1 cellular context compared by ENCODE assay signal in the genomic region with DNA sequence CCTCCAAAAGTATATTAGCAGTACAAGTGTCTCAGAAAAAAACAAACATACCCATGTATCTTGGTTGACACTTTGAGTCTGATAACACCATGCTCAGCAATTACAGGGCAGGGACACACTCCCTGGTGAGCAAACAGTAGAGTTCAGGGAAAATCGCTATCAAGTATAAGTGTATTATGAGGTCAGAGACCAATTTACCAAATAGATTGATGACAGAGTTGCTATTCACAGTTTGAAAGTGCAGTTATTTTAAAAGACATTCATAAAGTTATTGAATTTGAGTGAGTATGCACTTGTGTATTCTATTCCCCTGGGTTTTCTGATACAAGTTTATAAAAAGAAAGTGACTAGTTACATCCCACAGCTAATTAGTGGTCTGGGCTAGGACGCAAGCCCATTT.
TF ChIP-seq lines count a peak whose summit lies in the region.

No MANE protein-coding gene starts in this region.

TF ChIP-seq in K562, 482 proteins besides CTCF, POLR2A, EP300 and RAD21 (continued from another document):
- TF ChIP-seq ZBTB49 (CRISPR knock-in tag; IDR thresholded peaks at IDR 0.05; ENCODE audit: borderline replicate concordance) (no peak), MAFK (IDR thresholded peaks at IDR 0.05; ENCODE audit: low read length) (no peak), DACH1 (IDR thresholded peaks at IDR 0.05; ENCODE audit: partially characterized antibody) (peak; percentile 13), C11orf30 (IDR thresholded peaks at IDR 0.05; ENCODE audit: low read depth) (peak; percentile 45; the same call in 1 of the 2 replicates), JUND (IDR thresholded peaks at IDR 0.05; ENCODE audit: borderline replicate concordance, low read depth, low read length) (no peak), JUND (tag; IDR thresholded peaks at IDR 0.05; ENCODE audit: borderline replicate concordance, low read depth, low read length) (0 out of 3 replicates have a peak, but pooled peaks have one; percentile 9), GTF2A2 (tag; IDR thresholded peaks at IDR 0.05) (no peak), NCOR1 (IDR thresholded peaks at IDR 0.05) (peak; percentile 13; the same call in 1 of the 2 replicates), ZNF316 (IDR thresholded peaks at IDR 0.05) (peak; percentile 60), ELK3 (CRISPR knock-in tag; IDR thresholded peaks at IDR 0.05) (no peak), CREB1 (IDR thresholded peaks at IDR 0.05) (peak; percentile 16; the same call in 1 of the 2 replicates), CREB1 (CRISPR knock-in tag; IDR thresholded peaks at IDR 0.05) (no peak), TSC22D4 (tag; IDR thresholded peaks at IDR 0.05) (no peak), NR2C1 (IDR thresholded peaks at IDR 0.05) (no peak), NR2C1 (tag; IDR thresholded peaks at IDR 0.05) (no peak), ZNF324 (CRISPR knock-in tag; IDR thresholded peaks at IDR 0.05) (no peak), ARNT (IDR thresholded peaks at IDR 0.05) (no peak), PTRF (tag; IDR thresholded peaks at IDR 0.05) (no peak)
- TF ChIP-seq, protein P1, sequence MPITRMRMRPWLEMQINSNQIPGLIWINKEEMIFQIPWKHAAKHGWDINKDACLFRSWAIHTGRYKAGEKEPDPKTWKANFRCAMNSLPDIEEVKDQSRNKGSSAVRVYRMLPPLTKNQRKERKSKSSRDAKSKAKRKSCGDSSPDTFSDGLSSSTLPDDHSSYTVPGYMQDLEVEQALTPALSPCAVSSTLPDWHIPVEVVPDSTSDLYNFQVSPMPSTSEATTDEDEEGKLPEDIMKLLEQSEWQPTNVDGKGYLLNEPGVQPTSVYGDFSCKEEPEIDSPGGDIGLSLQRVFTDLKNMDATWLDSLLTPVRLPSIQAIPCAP (CRISPR knock-in tag; IDR thresholded peaks at IDR 0.05; ENCODE audit: borderline replicate concordance): no peak
- TF ChIP-seq, protein P2, sequence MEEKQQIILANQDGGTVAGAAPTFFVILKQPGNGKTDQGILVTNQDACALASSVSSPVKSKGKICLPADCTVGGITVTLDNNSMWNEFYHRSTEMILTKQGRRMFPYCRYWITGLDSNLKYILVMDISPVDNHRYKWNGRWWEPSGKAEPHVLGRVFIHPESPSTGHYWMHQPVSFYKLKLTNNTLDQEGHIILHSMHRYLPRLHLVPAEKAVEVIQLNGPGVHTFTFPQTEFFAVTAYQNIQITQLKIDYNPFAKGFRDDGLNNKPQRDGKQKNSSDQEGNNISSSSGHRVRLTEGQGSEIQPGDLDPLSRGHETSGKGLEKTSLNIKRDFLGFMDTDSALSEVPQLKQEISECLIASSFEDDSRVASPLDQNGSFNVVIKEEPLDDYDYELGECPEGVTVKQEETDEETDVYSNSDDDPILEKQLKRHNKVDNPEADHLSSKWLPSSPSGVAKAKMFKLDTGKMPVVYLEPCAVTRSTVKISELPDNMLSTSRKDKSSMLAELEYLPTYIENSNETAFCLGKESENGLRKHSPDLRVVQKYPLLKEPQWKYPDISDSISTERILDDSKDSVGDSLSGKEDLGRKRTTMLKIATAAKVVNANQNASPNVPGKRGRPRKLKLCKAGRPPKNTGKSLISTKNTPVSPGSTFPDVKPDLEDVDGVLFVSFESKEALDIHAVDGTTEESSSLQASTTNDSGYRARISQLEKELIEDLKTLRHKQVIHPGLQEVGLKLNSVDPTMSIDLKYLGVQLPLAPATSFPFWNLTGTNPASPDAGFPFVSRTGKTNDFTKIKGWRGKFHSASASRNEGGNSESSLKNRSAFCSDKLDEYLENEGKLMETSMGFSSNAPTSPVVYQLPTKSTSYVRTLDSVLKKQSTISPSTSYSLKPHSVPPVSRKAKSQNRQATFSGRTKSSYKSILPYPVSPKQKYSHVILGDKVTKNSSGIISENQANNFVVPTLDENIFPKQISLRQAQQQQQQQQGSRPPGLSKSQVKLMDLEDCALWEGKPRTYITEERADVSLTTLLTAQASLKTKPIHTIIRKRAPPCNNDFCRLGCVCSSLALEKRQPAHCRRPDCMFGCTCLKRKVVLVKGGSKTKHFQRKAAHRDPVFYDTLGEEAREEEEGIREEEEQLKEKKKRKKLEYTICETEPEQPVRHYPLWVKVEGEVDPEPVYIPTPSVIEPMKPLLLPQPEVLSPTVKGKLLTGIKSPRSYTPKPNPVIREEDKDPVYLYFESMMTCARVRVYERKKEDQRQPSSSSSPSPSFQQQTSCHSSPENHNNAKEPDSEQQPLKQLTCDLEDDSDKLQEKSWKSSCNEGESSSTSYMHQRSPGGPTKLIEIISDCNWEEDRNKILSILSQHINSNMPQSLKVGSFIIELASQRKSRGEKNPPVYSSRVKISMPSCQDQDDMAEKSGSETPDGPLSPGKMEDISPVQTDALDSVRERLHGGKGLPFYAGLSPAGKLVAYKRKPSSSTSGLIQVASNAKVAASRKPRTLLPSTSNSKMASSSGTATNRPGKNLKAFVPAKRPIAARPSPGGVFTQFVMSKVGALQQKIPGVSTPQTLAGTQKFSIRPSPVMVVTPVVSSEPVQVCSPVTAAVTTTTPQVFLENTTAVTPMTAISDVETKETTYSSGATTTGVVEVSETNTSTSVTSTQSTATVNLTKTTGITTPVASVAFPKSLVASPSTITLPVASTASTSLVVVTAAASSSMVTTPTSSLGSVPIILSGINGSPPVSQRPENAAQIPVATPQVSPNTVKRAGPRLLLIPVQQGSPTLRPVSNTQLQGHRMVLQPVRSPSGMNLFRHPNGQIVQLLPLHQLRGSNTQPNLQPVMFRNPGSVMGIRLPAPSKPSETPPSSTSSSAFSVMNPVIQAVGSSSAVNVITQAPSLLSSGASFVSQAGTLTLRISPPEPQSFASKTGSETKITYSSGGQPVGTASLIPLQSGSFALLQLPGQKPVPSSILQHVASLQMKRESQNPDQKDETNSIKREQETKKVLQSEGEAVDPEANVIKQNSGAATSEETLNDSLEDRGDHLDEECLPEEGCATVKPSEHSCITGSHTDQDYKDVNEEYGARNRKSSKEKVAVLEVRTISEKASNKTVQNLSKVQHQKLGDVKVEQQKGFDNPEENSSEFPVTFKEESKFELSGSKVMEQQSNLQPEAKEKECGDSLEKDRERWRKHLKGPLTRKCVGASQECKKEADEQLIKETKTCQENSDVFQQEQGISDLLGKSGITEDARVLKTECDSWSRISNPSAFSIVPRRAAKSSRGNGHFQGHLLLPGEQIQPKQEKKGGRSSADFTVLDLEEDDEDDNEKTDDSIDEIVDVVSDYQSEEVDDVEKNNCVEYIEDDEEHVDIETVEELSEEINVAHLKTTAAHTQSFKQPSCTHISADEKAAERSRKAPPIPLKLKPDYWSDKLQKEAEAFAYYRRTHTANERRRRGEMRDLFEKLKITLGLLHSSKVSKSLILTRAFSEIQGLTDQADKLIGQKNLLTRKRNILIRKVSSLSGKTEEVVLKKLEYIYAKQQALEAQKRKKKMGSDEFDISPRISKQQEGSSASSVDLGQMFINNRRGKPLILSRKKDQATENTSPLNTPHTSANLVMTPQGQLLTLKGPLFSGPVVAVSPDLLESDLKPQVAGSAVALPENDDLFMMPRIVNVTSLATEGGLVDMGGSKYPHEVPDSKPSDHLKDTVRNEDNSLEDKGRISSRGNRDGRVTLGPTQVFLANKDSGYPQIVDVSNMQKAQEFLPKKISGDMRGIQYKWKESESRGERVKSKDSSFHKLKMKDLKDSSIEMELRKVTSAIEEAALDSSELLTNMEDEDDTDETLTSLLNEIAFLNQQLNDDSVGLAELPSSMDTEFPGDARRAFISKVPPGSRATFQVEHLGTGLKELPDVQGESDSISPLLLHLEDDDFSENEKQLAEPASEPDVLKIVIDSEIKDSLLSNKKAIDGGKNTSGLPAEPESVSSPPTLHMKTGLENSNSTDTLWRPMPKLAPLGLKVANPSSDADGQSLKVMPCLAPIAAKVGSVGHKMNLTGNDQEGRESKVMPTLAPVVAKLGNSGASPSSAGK (IDR thresholded peaks at IDR 0.05): no peak
- TF ChIP-seq, protein P3, sequence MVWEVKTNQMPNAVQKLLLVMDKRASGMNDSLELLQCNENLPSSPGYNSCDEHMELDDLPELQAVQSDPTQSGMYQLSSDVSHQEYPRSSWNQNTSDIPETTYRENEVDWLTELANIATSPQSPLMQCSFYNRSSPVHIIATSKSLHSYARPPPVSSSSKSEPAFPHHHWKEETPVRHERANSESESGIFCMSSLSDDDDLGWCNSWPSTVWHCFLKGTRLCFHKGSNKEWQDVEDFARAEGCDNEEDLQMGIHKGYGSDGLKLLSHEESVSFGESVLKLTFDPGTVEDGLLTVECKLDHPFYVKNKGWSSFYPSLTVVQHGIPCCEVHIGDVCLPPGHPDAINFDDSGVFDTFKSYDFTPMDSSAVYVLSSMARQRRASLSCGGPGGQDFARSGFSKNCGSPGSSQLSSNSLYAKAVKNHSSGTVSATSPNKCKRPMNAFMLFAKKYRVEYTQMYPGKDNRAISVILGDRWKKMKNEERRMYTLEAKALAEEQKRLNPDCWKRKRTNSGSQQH (CRISPR knock-in tag; IDR thresholded peaks at IDR 0.05): no peak
- TF ChIP-seq, protein P4, sequence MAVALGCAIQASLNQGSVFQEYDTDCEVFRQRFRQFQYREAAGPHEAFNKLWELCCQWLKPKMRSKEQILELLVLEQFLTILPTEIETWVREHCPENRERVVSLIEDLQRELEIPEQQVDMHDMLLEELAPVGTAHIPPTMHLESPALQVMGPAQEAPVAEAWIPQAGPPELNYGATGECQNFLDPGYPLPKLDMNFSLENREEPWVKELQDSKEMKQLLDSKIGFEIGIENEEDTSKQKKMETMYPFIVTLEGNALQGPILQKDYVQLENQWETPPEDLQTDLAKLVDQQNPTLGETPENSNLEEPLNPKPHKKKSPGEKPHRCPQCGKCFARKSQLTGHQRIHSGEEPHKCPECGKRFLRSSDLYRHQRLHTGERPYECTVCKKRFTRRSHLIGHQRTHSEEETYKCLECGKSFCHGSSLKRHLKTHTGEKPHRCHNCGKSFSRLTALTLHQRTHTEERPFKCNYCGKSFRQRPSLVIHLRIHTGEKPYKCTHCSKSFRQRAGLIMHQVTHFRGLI (CRISPR knock-in tag; IDR thresholded peaks at IDR 0.05): no peak
- TF ChIP-seq, protein P5, sequence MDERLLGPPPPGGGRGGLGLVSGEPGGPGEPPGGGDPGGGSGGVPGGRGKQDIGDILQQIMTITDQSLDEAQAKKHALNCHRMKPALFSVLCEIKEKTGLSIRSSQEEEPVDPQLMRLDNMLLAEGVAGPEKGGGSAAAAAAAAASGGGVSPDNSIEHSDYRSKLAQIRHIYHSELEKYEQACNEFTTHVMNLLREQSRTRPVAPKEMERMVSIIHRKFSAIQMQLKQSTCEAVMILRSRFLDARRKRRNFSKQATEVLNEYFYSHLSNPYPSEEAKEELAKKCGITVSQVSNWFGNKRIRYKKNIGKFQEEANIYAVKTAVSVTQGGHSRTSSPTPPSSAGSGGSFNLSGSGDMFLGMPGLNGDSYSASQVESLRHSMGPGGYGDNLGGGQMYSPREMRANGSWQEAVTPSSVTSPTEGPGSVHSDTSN (CRISPR knock-in tag; IDR thresholded peaks at IDR 0.05; ENCODE audit: low read depth): no peak
- TF ChIP-seq, protein P5 (tag; conservative IDR thresholded peaks at IDR 0.05; ENCODE audit: low read depth): peak; percentile 49; the same call in 1 of the 2 replicates
